ENCODE assay signal across 24 cellular contexts in genomic region chr1:181208967-181209366, GRCh38.
"Had no signal": no experiment of that assay in that cellular context is flagged by ENCODE, and none has a peak within 500 bp of the region (broad histone marks: within the 10 kb centered on the region; RNA-seq: fewer than 3 reads in every experiment).

No MANE protein-coding gene starts in this region.

- H3K4me3 Mint-ChIP-seq: activated CD4-positive, alpha-beta T cell treated with anti-CD3 and anti-CD28 coated beads for 36 hours; activated naive CD8-positive, alpha-beta T cell treated with anti-CD3 and anti-CD28 coated beads, Interleukin-2, amount 50 U/mL, for 24 hours; naive thymus-derived CD4-positive, alpha-beta T cell; neural crest cell; WTC11 had no signal

- ATAC-seq: activated CD4-positive, alpha-beta T cell treated with anti-CD3 and anti-CD28 coated beads for 36 hours; activated naive CD8-positive, alpha-beta T cell treated with anti-CD3 and anti-CD28 coated beads, Interleukin-2, amount 50 U/mL, for 24 hours; body of pancreas; left lung; naive thymus-derived CD4-positive, alpha-beta T cell; WTC11 had no signal

- H3K9me3 Mint-ChIP-seq: activated naive CD8-positive, alpha-beta T cell treated with anti-CD3 and anti-CD28 coated beads, Interleukin-2, amount 50 U/mL, for 24 hours; naive thymus-derived CD4-positive, alpha-beta T cell; neural crest cell; WTC11 had no signal

- DNase-seq: activated CD4-positive, alpha-beta T cell treated with anti-CD3 and anti-CD28 coated beads for 36 hours; activated CD4-positive, alpha-beta T cell treated with anti-CD3 and anti-CD28 coated beads, Interleukin-2, amount 50 U/mL, for 48 hours; activated effector memory CD4-positive, alpha-beta T cell treated with anti-CD3 and anti-CD28 coated beads, Interleukin-2, amount 50 U/mL, for 16 hours; activated naive CD4-positive, alpha-beta T cell treated with anti-CD3 and anti-CD28 coated beads, Interleukin-2, amount 50 U/mL, for 16 hours; activated naive CD8-positive, alpha-beta T cell treated with anti-CD3 and anti-CD28 coated beads, Interleukin-2, amount 50 U/mL, for 24 hours; activated T-cell treated with anti-CD3 and anti-CD28 coated beads for 4 hours; dermis blood vessel endothelial cell; effector CD8-positive, alpha-beta T cell; erythroblast; foreskin fibroblast; left lung; naive thymus-derived CD4-positive, alpha-beta T cell; occipital lobe; spleen; stimulated activated CD4-positive, alpha-beta T cell treated with anti-CD3 and anti-CD28 coated beads, Interleukin-4, amount 100 ng/mL, for 1 hour; stimulated activated naive CD4-positive, alpha-beta T cell; T-helper 9 cell; testis; trophoblast cell; uterus had no signal

- H3K27ac Mint-ChIP-seq: activated CD4-positive, alpha-beta T cell treated with anti-CD3 and anti-CD28 coated beads for 36 hours; activated naive CD8-positive, alpha-beta T cell treated with anti-CD3 and anti-CD28 coated beads, Interleukin-2, amount 50 U/mL, for 24 hours; naive thymus-derived CD4-positive, alpha-beta T cell; progenitor cell of endocrine pancreas; WTC11 had no signal

- H3K36me3 Mint-ChIP-seq: naive thymus-derived CD4-positive, alpha-beta T cell; WTC11 had no signal

- H3K4me1 Mint-ChIP-seq: activated CD4-positive, alpha-beta T cell treated with anti-CD3 and anti-CD28 coated beads for 36 hours; activated naive CD8-positive, alpha-beta T cell treated with anti-CD3 and anti-CD28 coated beads, Interleukin-2, amount 50 U/mL, for 24 hours; naive thymus-derived CD4-positive, alpha-beta T cell; neural crest cell had no signal
